21 cellular contexts compared by ENCODE assay signal in the genomic region with DNA sequence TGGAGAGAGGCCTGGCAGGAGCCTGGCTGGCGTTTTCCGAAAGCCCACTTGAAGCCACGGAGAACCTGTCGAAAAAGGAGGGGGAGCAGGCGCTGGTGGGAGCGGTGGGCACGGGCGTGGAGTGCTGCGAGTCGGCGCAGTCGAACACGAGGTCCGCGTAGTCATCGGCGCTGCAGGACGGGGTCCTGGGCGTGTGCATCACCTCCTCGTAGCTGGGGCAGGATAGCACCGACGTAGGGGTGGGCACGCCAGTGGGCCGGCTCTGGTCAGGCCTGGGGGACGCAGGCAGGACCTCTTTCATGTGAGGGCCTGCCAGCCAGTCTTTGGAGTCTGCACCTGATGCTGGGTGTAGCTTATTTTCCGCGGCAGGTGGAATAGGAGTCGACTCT.
"Had no signal": no experiment of that assay in that cellular context is flagged by ENCODE, and none has a peak within 500 bp of the region (broad histone marks: within the 10 kb centered on the region; RNA-seq: fewer than 3 reads in every experiment).

No MANE protein-coding gene starts in this region.

- H3K27ac ChIP-seq: KMS-11, SJSA1, SK-N-MC had no signal

- H3K4me1 ChIP-seq: SJSA1 had no signal

- FAIRE-seq: RCC 7860 had no signal

- H3K4me3 ChIP-seq: SJSA1, SK-N-MC had no signal

- H3K27me3 ChIP-seq: SJSA1 had no signal

- DNase-seq: IMR-90, Kasumi-1, MM.1S, NCI-H1092 treated with DMSO at 0.1 percent for 48 hours, NCI-H1436, NCI-H187, NCI-H2029, NCI-H2081 treated with DMSO at 0.1 percent for 48 hours, NCI-H2171, NCI-H226, NCI-H446, NCI-H510A, NCI-H524 treated with DMSO at 0.1 percent for 48 hours, NCI-H69, NCI-H774, RPMI8226, SHP77 treated with DMSO at 0.1 percent for 48 hours had no signal

- H3K9me3 ChIP-seq: SJSA1 had no signal

- H3K9ac ChIP-seq: KMS-11 had no signal

- H3K4me2 ChIP-seq: KMS-11 had no signal
